1 cellular context compared by ENCODE assay signal in the genomic region with DNA sequence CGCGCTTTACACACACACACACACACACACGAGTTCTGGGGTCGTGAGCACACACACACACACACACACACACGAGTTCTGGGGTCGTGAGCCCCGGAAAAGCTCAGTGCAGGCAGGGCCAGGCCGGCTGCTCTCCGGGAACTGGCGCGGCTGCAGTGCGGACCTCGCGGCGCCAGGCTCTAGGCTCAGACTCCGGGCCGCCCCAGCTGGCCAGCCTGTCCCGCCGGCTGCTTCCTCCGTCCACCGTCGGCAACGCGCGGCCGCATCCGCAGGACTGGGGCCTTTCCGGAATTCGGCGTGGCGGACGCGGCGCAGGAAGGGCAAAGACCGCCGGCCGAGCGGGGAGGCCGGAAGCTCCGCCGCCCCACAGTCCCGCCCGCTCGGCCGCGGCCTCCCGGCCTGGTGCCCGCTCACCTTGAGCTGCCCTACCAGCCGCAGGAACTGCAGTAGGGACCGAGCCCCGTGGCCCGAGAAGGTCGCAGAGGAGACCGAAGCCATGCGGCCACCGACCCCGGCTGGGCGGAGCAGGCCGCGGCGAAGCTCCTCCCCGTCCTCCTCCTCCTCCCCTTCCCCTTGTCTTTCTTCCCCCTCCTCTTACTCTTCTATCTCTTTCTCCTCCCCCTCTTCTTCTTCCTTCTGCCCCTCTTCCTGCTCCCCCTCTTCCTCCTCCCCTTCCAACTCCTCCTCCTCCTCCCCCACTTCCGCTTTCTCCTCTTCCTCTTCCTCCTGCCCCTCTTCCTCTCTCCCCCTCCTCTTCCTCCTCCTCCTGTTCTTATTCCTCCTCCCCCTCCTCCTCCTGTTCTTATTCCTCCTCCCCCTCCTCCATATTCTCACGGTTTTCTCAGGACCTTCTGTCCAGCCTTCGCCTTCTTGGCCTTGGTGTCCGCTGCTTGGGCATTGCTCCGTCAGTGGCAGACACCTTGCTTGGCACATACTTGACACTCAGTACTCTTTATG.
TF ChIP-seq lines count a peak whose summit lies in the region.

A gene with protein sequence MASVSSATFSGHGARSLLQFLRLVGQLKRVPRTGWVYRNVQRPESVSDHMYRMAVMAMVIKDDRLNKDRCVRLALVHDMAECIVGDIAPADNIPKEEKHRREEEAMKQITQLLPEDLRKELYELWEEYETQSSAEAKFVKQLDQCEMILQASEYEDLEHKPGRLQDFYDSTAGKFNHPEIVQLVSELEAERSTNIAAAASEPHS (minus strand): TSS at position 533 of the 957 bp plus-strand sequence. CDS start 35 bp downstream, at position 498.

TF ChIP-seq in K562, 482 proteins besides CTCF, POLR2A, EP300 and RAD21 (continued from another document):
- TF ChIP-seq, protein P1, sequence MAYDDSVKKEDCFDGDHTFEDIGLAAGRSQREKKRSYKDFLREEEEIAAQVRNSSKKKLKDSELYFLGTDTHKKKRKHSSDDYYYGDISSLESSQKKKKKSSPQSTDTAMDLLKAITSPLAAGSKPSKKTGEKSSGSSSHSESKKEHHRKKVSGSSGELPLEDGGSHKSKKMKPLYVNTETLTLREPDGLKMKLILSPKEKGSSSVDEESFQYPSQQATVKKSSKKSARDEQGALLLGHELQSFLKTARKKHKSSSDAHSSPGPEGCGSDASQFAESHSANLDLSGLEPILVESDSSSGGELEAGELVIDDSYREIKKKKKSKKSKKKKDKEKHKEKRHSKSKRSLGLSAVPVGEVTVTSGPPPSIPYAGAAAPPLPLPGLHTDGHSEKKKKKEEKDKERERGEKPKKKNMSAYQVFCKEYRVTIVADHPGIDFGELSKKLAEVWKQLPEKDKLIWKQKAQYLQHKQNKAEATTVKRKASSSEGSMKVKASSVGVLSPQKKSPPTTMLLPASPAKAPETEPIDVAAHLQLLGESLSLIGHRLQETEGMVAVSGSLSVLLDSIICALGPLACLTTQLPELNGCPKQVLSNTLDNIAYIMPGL (CRISPR knock-in tag; IDR thresholded peaks at IDR 0.05): peak; percentile 67; the same call in 1 of the 2 replicates
- TF ChIP-seq, protein P2, sequence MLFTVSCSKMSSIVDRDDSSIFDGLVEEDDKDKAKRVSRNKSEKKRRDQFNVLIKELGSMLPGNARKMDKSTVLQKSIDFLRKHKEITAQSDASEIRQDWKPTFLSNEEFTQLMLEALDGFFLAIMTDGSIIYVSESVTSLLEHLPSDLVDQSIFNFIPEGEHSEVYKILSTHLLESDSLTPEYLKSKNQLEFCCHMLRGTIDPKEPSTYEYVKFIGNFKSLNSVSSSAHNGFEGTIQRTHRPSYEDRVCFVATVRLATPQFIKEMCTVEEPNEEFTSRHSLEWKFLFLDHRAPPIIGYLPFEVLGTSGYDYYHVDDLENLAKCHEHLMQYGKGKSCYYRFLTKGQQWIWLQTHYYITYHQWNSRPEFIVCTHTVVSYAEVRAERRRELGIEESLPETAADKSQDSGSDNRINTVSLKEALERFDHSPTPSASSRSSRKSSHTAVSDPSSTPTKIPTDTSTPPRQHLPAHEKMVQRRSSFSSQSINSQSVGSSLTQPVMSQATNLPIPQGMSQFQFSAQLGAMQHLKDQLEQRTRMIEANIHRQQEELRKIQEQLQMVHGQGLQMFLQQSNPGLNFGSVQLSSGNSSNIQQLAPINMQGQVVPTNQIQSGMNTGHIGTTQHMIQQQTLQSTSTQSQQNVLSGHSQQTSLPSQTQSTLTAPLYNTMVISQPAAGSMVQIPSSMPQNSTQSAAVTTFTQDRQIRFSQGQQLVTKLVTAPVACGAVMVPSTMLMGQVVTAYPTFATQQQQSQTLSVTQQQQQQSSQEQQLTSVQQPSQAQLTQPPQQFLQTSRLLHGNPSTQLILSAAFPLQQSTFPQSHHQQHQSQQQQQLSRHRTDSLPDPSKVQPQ (CRISPR knock-in tag; IDR thresholded peaks at IDR 0.05; ENCODE audit: borderline replicate concordance): no peak
- TF ChIP-seq ZNF274 (IDR thresholded peaks at IDR 0.05; ENCODE audit: borderline replicate concordance, low read depth, low read length) (no peak), CCNT2 (IDR thresholded peaks at IDR 0.05; ENCODE audit: borderline replicate concordance, extremely low read depth, insufficient read length, low read depth, low read length) (peak; percentile 84), RBBP5 (IDR thresholded peaks at IDR 0.05; ENCODE audit: borderline replicate concordance, insufficient read depth, low read length, poor library complexity, severe bottlenecking) (peak; percentile 88), MTA1 (IDR thresholded peaks at IDR 0.05; ENCODE audit: borderline replicate concordance) (peak; percentile 97), NCOA4 (IDR thresholded peaks at IDR 0.05; ENCODE audit: partially characterized antibody) (peak; percentile 60), BRD9 (IDR thresholded peaks at IDR 0.05; ENCODE audit: low read depth, partially characterized antibody) (peak; percentile 95), TEAD2 (tag; IDR thresholded peaks at IDR 0.05) (no peak), HNRNPK (IDR thresholded peaks at IDR 0.05; ENCODE audit: low read depth, low read length, poor library complexity, severe bottlenecking) (peak; percentile 96), ZNF175 (CRISPR knock-in tag; IDR thresholded peaks at IDR 0.05; ENCODE audit: low read depth) (0 out of 2 replicates have a peak, but pooled peaks have one; percentile 38), TEAD1 (CRISPR knock-in tag; IDR thresholded peaks at IDR 0.05) (peak; percentile 10 to 85; a peak in 2 of 4 replicates), RFX1 (IDR thresholded peaks at IDR 0.05) (no peak), CBX3 (IDR thresholded peaks at IDR 0.05; ENCODE audit: borderline replicate concordance in 1 of 2, low read length in 2 of 2) (no peak; a peak in 1 of 3 replicates), ZNF436 (CRISPR knock-in tag; IDR thresholded peaks at IDR 0.05) (no peak), ADNP (tag; IDR thresholded peaks at IDR 0.05) (no peak)
- TF ChIP-seq, protein P3, sequence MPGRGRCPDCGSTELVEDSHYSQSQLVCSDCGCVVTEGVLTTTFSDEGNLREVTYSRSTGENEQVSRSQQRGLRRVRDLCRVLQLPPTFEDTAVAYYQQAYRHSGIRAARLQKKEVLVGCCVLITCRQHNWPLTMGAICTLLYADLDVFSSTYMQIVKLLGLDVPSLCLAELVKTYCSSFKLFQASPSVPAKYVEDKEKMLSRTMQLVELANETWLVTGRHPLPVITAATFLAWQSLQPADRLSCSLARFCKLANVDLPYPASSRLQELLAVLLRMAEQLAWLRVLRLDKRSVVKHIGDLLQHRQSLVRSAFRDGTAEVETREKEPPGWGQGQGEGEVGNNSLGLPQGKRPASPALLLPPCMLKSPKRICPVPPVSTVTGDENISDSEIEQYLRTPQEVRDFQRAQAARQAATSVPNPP (IDR thresholded peaks at IDR 0.05; ENCODE audit: borderline replicate concordance, insufficient read depth, insufficient read length): no peak
- TF ChIP-seq, protein P4, sequence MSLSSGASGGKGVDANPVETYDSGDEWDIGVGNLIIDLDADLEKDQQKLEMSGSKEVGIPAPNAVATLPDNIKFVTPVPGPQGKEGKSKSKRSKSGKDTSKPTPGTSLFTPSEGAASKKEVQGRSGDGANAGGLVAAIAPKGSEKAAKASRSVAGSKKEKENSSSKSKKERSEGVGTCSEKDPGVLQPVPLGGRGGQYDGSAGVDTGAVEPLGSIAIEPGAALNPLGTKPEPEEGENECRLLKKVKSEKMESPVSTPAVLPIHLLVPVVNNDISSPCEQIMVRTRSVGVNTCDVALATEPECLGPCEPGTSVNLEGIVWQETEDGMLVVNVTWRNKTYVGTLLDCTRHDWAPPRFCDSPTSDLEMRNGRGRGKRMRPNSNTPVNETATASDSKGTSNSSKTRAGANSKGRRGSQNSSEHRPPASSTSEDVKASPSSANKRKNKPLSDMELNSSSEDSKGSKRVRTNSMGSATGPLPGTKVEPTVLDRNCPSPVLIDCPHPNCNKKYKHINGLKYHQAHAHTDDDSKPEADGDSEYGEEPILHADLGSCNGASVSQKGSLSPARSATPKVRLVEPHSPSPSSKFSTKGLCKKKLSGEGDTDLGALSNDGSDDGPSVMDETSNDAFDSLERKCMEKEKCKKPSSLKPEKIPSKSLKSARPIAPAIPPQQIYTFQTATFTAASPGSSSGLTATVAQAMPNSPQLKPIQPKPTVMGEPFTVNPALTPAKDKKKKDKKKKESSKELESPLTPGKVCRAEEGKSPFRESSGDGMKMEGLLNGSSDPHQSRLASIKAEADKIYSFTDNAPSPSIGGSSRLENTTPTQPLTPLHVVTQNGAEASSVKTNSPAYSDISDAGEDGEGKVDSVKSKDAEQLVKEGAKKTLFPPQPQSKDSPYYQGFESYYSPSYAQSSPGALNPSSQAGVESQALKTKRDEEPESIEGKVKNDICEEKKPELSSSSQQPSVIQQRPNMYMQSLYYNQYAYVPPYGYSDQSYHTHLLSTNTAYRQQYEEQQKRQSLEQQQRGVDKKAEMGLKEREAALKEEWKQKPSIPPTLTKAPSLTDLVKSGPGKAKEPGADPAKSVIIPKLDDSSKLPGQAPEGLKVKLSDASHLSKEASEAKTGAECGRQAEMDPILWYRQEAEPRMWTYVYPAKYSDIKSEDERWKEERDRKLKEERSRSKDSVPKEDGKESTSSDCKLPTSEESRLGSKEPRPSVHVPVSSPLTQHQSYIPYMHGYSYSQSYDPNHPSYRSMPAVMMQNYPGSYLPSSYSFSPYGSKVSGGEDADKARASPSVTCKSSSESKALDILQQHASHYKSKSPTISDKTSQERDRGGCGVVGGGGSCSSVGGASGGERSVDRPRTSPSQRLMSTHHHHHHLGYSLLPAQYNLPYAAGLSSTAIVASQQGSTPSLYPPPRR (CRISPR knock-in tag; IDR thresholded peaks at IDR 0.05; ENCODE audit: borderline replicate concordance): no peak
- TF ChIP-seq, protein P5, sequence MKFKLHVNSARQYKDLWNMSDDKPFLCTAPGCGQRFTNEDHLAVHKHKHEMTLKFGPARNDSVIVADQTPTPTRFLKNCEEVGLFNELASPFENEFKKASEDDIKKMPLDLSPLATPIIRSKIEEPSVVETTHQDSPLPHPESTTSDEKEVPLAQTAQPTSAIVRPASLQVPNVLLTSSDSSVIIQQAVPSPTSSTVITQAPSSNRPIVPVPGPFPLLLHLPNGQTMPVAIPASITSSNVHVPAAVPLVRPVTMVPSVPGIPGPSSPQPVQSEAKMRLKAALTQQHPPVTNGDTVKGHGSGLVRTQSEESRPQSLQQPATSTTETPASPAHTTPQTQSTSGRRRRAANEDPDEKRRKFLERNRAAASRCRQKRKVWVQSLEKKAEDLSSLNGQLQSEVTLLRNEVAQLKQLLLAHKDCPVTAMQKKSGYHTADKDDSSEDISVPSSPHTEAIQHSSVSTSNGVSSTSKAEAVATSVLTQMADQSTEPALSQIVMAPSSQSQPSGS (CRISPR knock-in tag; IDR thresholded peaks at IDR 0.05): no peak
